Comparison of ENCODE assay signal across 9 cellular contexts in genomic region chr6:166515072-166515810, GRCh38.
DNase-seq lines count a peak whose midpoint lies in the region; ATAC-seq, FAIRE-seq and TF ChIP-seq lines count a peak whose summit lies in the region.
"Had no signal": no experiment of that assay in that cellular context is flagged by ENCODE, and none has a peak within 500 bp of the region (broad histone marks: within the 10 kb centered on the region; RNA-seq: fewer than 3 reads in every experiment).

No MANE protein-coding gene starts in this region.

- H3K27ac ChIP-seq in HepG2 (ENCODE audit: extremely low read length, insufficient read depth, low read length) = no peak overlapping the region
- H3K27ac ChIP-seq: thoracic aorta had no signal

- H4K20me1 ChIP-seq in HepG2 (ENCODE audit: insufficient read depth, low read length) = no peaks in the 10 kb centered on the region

- no peak for FAIRE-seq in HepG2 (lab: Jason Lieb, UNC)

- DNase-seq in ACHN = peak; percentile 49
- peak; percentile 52 for DNase-seq in HK-2 (ENCODE audit: unreplicated experiment)
- DNase-seq in activated T-cell treated with anti-CD3 and anti-CD28 coated beads for 48 hours (ENCODE audit: low read depth) = peak; percentile 72
- peak; percentile 14 for DNase-seq in HepG2 (ENCODE audit: low spot score)
- peak; percentile 43 for DNase-seq in stromal cell of bone marrow (ENCODE audit: low read depth)
- DNase-seq in NCI-H82 treated with DMSO at 0.1 percent for 48 hours (lab: John Stamatoyannopoulos, UW; ENCODE audit: unreplicated experiment) = no peak
- no peak for DNase-seq in left colon
- DNase-seq in NCI-H1694 treated with DMSO at 0.1 percent for 48 hours (lab: John Stamatoyannopoulos, UW) = no peak

- intact Hi-C loops in HepG2 (cut with micrococcal nuclease; ENCODE audit: unreplicated experiment) = no loop called here
- intact Hi-C loops in left colon (cut with DNase I, micrococcal nuclease) = no loop called here

- no peak overlapping the region for H3K9ac ChIP-seq in HepG2 (ENCODE audit: insufficient read depth, low read depth, low read length)

- H3K4me1 ChIP-seq in HepG2 (ENCODE audit: insufficient read depth, low read length) = no peaks in the 10 kb centered on the region

- H3K36me3 ChIP-seq in HepG2 (replicated peaks in 1 of 2; ENCODE audit: control insufficient read depth in 1 of 2, insufficient read depth in 2 of 2, low read length in 2 of 2) = no peaks in the 10 kb centered on the region
- H3K36me3 ChIP-seq: thoracic aorta had no signal

- no peak overlapping the region for H3K4me2 ChIP-seq in HepG2 (ENCODE audit: low read depth, low read length)

- TF ChIP-seq CTCF in HepG2 (CRISPR knock-in tag; IDR thresholded peaks at IDR 0.05) = no peak

- TF ChIP-seq EP300 in HepG2 (IDR thresholded peaks at IDR 0.05; ENCODE audit: low read depth in 2 of 2, low read length in 2 of 2) (no peak), HepG2 (CRISPR knock-in tag; IDR thresholded peaks at IDR 0.05; ENCODE audit: borderline replicate concordance) (no peak)

- peak; percentile 62 for ATAC-seq in HepG2
- ATAC-seq in left colon = no peak

- H3K27me3 ChIP-seq in HepG2 (ENCODE audit: control insufficient read depth in 1 of 2, insufficient read depth in 2 of 2, low read length in 2 of 2) = peaks cover 0 to 24% of the 10 kb centered on the region in 2 experiments; a peak in 4 of 5 replicates

- in situ Hi-C loops in ACHN (cut with HindIII; ENCODE audit: low pct_ligation_motif_present, low pct_unique_long_range_greater_than_20kb, low sequenced_read_pairs) = no loop called here
- in situ Hi-C loops in HepG2 (cut with HindIII; ENCODE audit: extremely low pct_ligation_motif_present, low pct_unique_long_range_greater_than_20kb) = no loop called here

- no peak for TF ChIP-seq POLR2A in HepG2 (IDR thresholded peaks at IDR 0.05; ENCODE audit: insufficient read depth in 1 of 2, low read depth in 2 of 2, low read length in 2 of 2)

- H3K79me2 ChIP-seq in HepG2 (ENCODE audit: insufficient read depth, low read length) = no peaks in the 10 kb centered on the region

- TF ChIP-seq RAD21 in HepG2 (CRISPR knock-in tag; IDR thresholded peaks at IDR 0.05) = no peak

- H3K4me3 ChIP-seq in HepG2 (replicated peaks in 1 of 3; ENCODE audit: insufficient read depth in 1 of 3, low read depth in 2 of 3, low read length in 3 of 3) = no peak overlapping the region
- H3K4me3 ChIP-seq: thoracic aorta had no signal

- peaks cover 14% of the 10 kb centered on the region for H3K9me3 ChIP-seq in HepG2 (ENCODE audit: low read length)
- H3K9me3 ChIP-seq: thoracic aorta had no signal

- POLR2A ChIA-PET in HepG2 (lab: Yijun Ruan, JAX) = no interaction called here

- no peak overlapping the region for H2AFZ ChIP-seq in HepG2 (ENCODE audit: low read length)

- 7% methylated on average over 11 of the region's 11 CpGs for WGBS in HepG2 (ENCODE audit: low lambda C conversion rate)

- CTCF ChIA-PET in HepG2 (lab: Yijun Ruan, JAX; ENCODE audit: low intra/inter-chr PET ratio, low total read pairs) = no interaction called here

- BruUV-seq in HepG2 (replicated peaks; lab: Mats Ljungman, UMichigan) = no TSS peak

TF ChIP-seq in HepG2, 621 proteins besides CTCF, POLR2A, EP300 and RAD21 (continues in another document):
- TF ChIP-seq ZNF207 (IDR thresholded peaks at IDR 0.05; ENCODE audit: borderline replicate concordance) = no peak
- TF ChIP-seq ZBTB1 (CRISPR knock-in tag; IDR thresholded peaks at IDR 0.05; ENCODE audit: borderline replicate concordance) = no peak
- TF ChIP-seq ZNF136 (CRISPR knock-in tag; IDR thresholded peaks at IDR 0.05; ENCODE audit: low read depth) = no peak
- peak; percentile 96 for TF ChIP-seq CREB1 (IDR thresholded peaks at IDR 0.05)
- TF ChIP-seq CREB1 (CRISPR knock-in tag; IDR thresholded peaks at IDR 0.05) = no peak
- no peak for TF ChIP-seq ZNF678 (CRISPR knock-in tag; IDR thresholded peaks at IDR 0.05)
- no peak for TF ChIP-seq ZBTB44 (CRISPR knock-in tag; IDR thresholded peaks at IDR 0.05)
- TF ChIP-seq, protein P1, sequence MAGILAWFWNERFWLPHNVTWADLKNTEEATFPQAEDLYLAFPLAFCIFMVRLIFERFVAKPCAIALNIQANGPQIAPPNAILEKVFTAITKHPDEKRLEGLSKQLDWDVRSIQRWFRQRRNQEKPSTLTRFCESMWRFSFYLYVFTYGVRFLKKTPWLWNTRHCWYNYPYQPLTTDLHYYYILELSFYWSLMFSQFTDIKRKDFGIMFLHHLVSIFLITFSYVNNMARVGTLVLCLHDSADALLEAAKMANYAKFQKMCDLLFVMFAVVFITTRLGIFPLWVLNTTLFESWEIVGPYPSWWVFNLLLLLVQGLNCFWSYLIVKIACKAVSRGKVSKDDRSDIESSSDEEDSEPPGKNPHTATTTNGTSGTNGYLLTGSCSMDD (CRISPR knock-in tag; IDR thresholded peaks at IDR 0.05) = no peak
- TF ChIP-seq, protein P2, sequence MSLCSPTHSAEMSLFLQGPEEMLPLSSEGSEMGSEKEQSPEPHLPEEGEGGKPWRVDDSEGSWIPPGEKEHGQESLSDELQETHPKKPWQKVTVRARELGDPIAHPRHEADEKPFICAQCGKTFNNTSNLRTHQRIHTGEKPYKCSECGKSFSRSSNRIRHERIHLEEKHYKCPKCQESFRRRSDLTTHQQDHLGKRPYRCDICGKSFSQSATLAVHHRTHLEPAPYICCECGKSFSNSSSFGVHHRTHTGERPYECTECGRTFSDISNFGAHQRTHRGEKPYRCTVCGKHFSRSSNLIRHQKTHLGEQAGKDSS (CRISPR knock-in tag; IDR thresholded peaks at IDR 0.05; ENCODE audit: borderline replicate concordance, low read depth) = no peak
- TF ChIP-seq MTF2 (CRISPR knock-in tag; IDR thresholded peaks at IDR 0.05; ENCODE audit: borderline replicate concordance) = no peak
- TF ChIP-seq, protein P3, sequence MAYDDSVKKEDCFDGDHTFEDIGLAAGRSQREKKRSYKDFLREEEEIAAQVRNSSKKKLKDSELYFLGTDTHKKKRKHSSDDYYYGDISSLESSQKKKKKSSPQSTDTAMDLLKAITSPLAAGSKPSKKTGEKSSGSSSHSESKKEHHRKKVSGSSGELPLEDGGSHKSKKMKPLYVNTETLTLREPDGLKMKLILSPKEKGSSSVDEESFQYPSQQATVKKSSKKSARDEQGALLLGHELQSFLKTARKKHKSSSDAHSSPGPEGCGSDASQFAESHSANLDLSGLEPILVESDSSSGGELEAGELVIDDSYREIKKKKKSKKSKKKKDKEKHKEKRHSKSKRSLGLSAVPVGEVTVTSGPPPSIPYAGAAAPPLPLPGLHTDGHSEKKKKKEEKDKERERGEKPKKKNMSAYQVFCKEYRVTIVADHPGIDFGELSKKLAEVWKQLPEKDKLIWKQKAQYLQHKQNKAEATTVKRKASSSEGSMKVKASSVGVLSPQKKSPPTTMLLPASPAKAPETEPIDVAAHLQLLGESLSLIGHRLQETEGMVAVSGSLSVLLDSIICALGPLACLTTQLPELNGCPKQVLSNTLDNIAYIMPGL (CRISPR knock-in tag; IDR thresholded peaks at IDR 0.05; ENCODE audit: borderline replicate concordance in 1 of 2, low read depth in 1 of 2) = no peak
- TF ChIP-seq DMAP1 (CRISPR knock-in tag; IDR thresholded peaks at IDR 0.05) = no peak
- TF ChIP-seq SIX1 (CRISPR knock-in tag; IDR thresholded peaks at IDR 0.05; ENCODE audit: borderline replicate concordance) = no peak
- TF ChIP-seq HOXA7 (CRISPR knock-in tag; IDR thresholded peaks at IDR 0.05) = no peak
- TF ChIP-seq, protein P4, sequence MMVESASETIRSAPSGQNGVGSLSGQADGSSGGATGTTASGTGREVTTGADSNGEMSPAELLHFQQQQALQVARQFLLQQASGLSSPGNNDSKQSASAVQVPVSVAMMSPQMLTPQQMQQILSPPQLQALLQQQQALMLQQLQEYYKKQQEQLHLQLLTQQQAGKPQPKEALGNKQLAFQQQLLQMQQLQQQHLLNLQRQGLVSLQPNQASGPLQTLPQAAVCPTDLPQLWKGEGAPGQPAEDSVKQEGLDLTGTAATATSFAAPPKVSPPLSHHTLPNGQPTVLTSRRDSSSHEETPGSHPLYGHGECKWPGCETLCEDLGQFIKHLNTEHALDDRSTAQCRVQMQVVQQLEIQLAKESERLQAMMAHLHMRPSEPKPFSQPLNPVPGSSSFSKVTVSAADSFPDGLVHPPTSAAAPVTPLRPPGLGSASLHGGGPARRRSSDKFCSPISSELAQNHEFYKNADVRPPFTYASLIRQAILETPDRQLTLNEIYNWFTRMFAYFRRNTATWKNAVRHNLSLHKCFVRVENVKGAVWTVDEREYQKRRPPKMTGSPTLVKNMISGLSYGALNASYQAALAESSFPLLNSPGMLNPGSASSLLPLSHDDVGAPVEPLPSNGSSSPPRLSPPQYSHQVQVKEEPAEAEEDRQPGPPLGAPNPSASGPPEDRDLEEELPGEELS (CRISPR knock-in tag; IDR thresholded peaks at IDR 0.05) = no peak
- TF ChIP-seq FOSL2 (CRISPR knock-in tag; IDR thresholded peaks at IDR 0.05) = peak; percentile 69
- TF ChIP-seq ZNF616 (CRISPR knock-in tag; IDR thresholded peaks at IDR 0.05; ENCODE audit: low read depth) = no peak
- TF ChIP-seq MIER3 (CRISPR knock-in tag; IDR thresholded peaks at IDR 0.05; ENCODE audit: borderline replicate concordance) = no peak
- TF ChIP-seq, protein P5, sequence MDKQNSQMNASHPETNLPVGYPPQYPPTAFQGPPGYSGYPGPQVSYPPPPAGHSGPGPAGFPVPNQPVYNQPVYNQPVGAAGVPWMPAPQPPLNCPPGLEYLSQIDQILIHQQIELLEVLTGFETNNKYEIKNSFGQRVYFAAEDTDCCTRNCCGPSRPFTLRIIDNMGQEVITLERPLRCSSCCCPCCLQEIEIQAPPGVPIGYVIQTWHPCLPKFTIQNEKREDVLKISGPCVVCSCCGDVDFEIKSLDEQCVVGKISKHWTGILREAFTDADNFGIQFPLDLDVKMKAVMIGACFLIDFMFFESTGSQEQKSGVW (CRISPR knock-in tag; IDR thresholded peaks at IDR 0.05; ENCODE audit: borderline replicate concordance) = no peak

Comparison
In these comparisons a context has a peak if more than half of its experiments do, and no peak if none do; other contexts are left out.
1. DNase-seq: peak in ACHN (single experiment), HK-2 (single experiment), activated T-cell treated with anti-CD3 and anti-CD28 coated beads for 48 hours (single experiment), HepG2 (single experiment) and stromal cell of bone marrow (single experiment); none in NCI-H82 treated with DMSO at 0.1 percent for 48 hours (single experiment), left colon (0 of 2) and NCI-H1694 treated with DMSO at 0.1 percent for 48 hours (single experiment).